23 cellular contexts compared by ENCODE assay signal in genomic region chr2:121130301-121130850, GRCh38.
"Had no signal": no experiment of that assay in that cellular context is flagged by ENCODE, and none has a peak within 500 bp of the region (broad histone marks: within the 10 kb centered on the region; RNA-seq: fewer than 3 reads in every experiment).

No MANE protein-coding gene starts in this region.

- H3K9me3 ChIP-seq: breast epithelium, colonic mucosa, neutrophil, ovary, prostate gland, thoracic aorta, vagina had no signal

- H3K27ac ChIP-seq: colonic mucosa, dorsolateral prefrontal cortex, neutrophil, ovary, prostate gland, thoracic aorta, vagina had no signal

- ATAC-seq: activated T-helper 17 cell treated with anti-CD3 and anti-CD28 coated beads, Interleukin-2, amount 50 U/mL, for 72 hours; effector memory CD8-positive, alpha-beta T cell; natural killer cell had no signal

- H3K4me3 ChIP-seq: breast epithelium, colonic mucosa, dorsolateral prefrontal cortex, ovary, prostate gland, thoracic aorta, vagina had no signal

- H3K27me3 ChIP-seq: breast epithelium, colonic mucosa, neutrophil, ovary, vagina had no signal

- FAIRE-seq: endothelial cell of umbilical vein, frontal cortex had no signal

- DNase-seq: activated CD4-positive, alpha-beta T cell treated with anti-CD3 and anti-CD28 coated beads for 1 hour; activated CD4-positive, alpha-beta T cell treated with anti-CD3 and anti-CD28 coated beads, Interleukin-2, amount 50 U/mL, for 1 hour; activated naive CD8-positive, alpha-beta T cell treated with anti-CD3 and anti-CD28 coated beads, Interleukin-2, amount 10 ng/mL, durations not matched to agents 7 days and 5 days; activated T-cell treated with anti-CD3 and anti-CD28 coated beads, Interleukin-2, amount 50 U/mL, for 1 hour; amniotic stem cell; colonic mucosa; effector memory CD8-positive, alpha-beta T cell; hypothalamus; midbrain; natural killer cell; ovary; stimulated activated CD4-positive, alpha-beta T cell treated with anti-CD3 and anti-CD28 coated beads, Interleukin-2, amount 100 ng/mL, for 48 hours; stimulated activated CD8-positive, alpha-beta memory T cell treated with anti-CD3 and anti-CD28 coated beads, Interleukin-4, amount 100 ng/mL, for 48 hours; stimulated activated naive CD4-positive, alpha-beta T cell had no signal

- H3K4me1 ChIP-seq: breast epithelium, colonic mucosa, prostate gland, vagina had no signal

- H3K36me3 ChIP-seq: breast epithelium, colonic mucosa, neutrophil, ovary, prostate gland, thoracic aorta, vagina had no signal
